8 cellular contexts compared by ENCODE assay signal in the genomic region with DNA sequence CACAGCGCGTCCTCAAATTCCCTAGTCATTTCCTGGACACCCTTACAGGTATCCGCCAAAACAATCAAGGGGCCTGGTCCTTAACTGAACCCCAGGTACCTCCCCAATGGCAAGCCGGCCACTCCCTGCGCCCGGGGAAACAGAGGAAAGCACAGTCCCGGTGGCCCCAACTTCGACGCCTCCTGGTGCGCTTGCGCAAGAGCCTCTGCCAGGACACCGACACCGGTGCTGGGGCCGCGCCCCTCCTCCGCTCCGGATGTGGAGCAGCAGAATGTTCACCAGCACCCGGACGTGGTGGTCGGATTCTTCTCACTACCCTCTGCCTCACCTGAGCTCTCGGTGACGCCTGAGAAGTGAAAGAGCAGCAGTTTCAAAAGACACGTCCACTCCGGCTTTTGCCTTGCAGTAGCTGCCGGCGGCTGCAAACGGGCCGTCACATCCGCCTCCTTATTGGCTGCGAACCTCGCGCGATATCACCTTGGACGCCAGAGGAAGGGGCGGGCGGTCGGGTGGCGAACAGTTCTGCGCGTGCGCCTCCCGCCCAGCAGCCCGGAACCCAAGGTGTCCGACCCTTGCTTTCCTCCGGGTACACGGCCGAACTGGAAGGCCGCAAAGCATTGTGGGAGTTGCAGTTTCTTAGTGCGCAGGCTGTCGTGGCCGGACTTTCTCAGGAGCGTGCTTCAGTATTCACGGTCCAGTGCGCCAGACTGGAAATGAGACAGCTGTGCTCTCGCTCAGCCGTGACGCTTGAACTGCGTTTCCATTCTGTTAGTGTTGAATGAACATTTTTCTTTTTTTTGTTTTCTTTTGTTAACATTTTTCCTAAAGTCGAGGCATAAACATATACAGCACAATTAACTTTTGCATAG. TPM values are rescaled to one million over a fixed set of nuclear protein-coding genes. Genes with fewer than 3 reads are reported as not detected.
DNase-seq lines count a peak whose midpoint lies in the region; ATAC-seq lines count a peak whose summit lies in the region.

A gene with protein sequence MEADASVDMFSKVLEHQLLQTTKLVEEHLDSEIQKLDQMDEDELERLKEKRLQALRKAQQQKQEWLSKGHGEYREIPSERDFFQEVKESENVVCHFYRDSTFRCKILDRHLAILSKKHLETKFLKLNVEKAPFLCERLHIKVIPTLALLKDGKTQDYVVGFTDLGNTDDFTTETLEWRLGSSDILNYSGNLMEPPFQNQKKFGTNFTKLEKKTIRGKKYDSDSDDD (minus strand): TSS at position 423 of the 869 bp plus-strand sequence. CDS start 3,123 bp downstream, outside the sequence.

- peaks cover 31% of the 10 kb centered on the region for H3K4me1 Mint-ChIP-seq in activated CD4-positive, alpha-beta T cell treated with anti-CD3 and anti-CD28 coated beads, Interleukin-2, amount 10 ng/mL, durations not matched to agents 24 days and 14 days

- no peaks in the 10 kb centered on the region for H3K27me3 Mint-ChIP-seq in activated CD4-positive, alpha-beta T cell treated with anti-CD3 and anti-CD28 coated beads, Interleukin-2, amount 10 ng/mL, durations not matched to agents 24 days and 14 days

- no peak within 1 kb of the TSS for H3K4me3 Mint-ChIP-seq in activated CD4-positive, alpha-beta T cell treated with anti-CD3 and anti-CD28 coated beads, Interleukin-2, amount 10 ng/mL, durations not matched to agents 24 days and 14 days

- intact Hi-C loops in activated CD4-positive, alpha-beta T cell treated with anti-CD3 and anti-CD28 coated beads, Interleukin-2, amount 10 ng/mL, durations not matched to agents 24 days and 14 days (cut with micrococcal nuclease) = loop anchor here (1.0 to 10.0 kb wide), 11 partner anchors 12 to 1671 kb away; a partner anchor contains a TSS

- no peak within 1 kb of the TSS for H3K27ac Mint-ChIP-seq in activated CD4-positive, alpha-beta T cell treated with anti-CD3 and anti-CD28 coated beads, Interleukin-2, amount 10 ng/mL, durations not matched to agents 24 days and 14 days

- ATAC-seq in GM19351 (IDR thresholded peaks at IDR 0.05; ENCODE audit: unreplicated experiment) (peak; percentile 63), HG03520 (IDR thresholded peaks at IDR 0.05; ENCODE audit: unreplicated experiment) (peak; percentile 67), left lobe of liver (peak; percentile 87)

- peaks cover 22% of the 10 kb centered on the region for H3K36me3 Mint-ChIP-seq in activated CD4-positive, alpha-beta T cell treated with anti-CD3 and anti-CD28 coated beads, Interleukin-2, amount 10 ng/mL, durations not matched to agents 24 days and 14 days (ENCODE audit: low read depth)

- peak; percentile 80 to 99 (median 98) for DNase-seq in C1 segment of cervical spinal cord (lab: John Stamatoyannopoulos, UW)
- peak; percentile 99 for DNase-seq in NCI-H526 treated with DMSO at 0.1 percent for 48 hours (lab: John Stamatoyannopoulos, UW)
- DNase-seq in activated CD4-positive, alpha-beta T cell treated with anti-CD3 and anti-CD28 coated beads, Interleukin-2, amount 10 ng/mL, durations not matched to agents 24 days and 14 days = peak; percentile 99
- DNase-seq in dedifferentiated amniotic fluid mesenchymal stem cell (ENCODE audit: extremely low spot score) = peak; percentile 99
- peak; percentile 99 for DNase-seq in left lobe of liver (ENCODE audit: low spot score)
- DNase-seq in stimulated activated CD4-positive, alpha-beta T cell treated with anti-CD3 and anti-CD28 coated beads, Interleukin-2, amount 100 ng/mL, for 4 hours (ENCODE audit: low read depth) = peak; percentile 97

- H3K9me3 Mint-ChIP-seq in activated CD4-positive, alpha-beta T cell treated with anti-CD3 and anti-CD28 coated beads, Interleukin-2, amount 10 ng/mL, durations not matched to agents 24 days and 14 days = no peaks in the 10 kb centered on the region

RNA-seq across cellular contexts. Expression of the gene that starts here (rescaled TPM):
- total RNA-seq in activated CD4-positive, alpha-beta T cell treated with anti-CD3 and anti-CD28 coated beads, Interleukin-2, amount 10 ng/mL, durations not matched to agents 24 days and 14 days = 42.1 TPM in 2 replicates
- 8.2 TPM for total RNA-seq in left lobe of liver

Comparison
In these comparisons a context has a peak if more than half of its experiments do, and no peak if none do; other contexts are left out.
1. Peak in every context shown above with its lines: DNase-seq and ATAC-seq.